In the genomic region with DNA sequence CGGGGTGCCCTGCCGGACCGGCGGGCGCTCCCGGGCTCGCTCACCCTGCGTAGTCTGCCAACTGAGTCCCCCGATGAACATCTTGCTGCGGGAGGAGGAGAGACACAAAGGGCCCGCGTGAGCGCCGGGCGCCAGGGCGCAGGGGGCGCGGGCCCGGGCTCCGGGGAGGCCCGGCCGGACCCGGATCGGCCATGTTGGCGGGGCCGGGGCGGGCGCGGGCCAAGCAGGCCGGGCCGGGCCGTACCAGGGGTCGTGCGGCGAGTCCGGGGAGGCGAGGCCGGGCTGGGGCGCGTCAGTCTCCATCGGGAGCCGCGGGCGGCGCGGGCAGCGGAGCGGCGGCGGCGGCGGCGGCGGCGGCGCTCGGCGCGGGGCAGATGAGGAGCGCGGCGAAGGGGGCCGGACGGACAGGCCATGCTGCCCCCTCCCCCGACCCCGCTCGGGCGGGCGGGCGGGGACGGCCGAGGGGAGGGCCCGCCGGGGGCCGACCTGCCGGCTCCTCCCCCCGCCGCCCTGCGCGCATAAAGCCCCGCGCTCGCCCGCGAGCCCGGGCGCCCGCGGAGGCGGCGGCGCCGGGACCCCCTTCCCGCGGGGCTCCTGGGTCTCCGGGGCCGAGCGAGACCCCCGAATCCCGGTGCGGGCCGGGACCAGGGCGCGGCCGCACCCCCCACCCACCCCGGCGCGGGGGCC, we compare ENCODE assay signal across 9 cellular contexts. TPM values are rescaled to one million over a fixed set of nuclear protein-coding genes. Genes with fewer than 3 reads are reported as not detected.
DNase-seq lines count a peak whose midpoint lies in the region; ATAC-seq, FAIRE-seq and TF ChIP-seq lines count a peak whose summit lies in the region.
"Had no signal": no experiment of that assay in that cellular context is flagged by ENCODE, and none has a peak within 500 bp of the region (broad histone marks: within the 10 kb centered on the region; RNA-seq: fewer than 3 reads in every experiment).

A gene (minus strand): TSS at position 376 of the 687 bp plus-strand sequence. CDS start 73 bp downstream, at position 303.

- no peak within 1 kb of the TSS for H3K9ac ChIP-seq in keratinocyte (ENCODE audit: control insufficient read depth, extremely low read depth, insufficient read depth, low read length)
- H3K9ac ChIP-seq in stomach smooth muscle (ENCODE audit: low read length in 2 of 2): peak within 1 kb of the TSS; percentile 28 to 36

- FAIRE-seq in keratinocyte (lab: Jason Lieb, UNC): no peak

- no peak for ATAC-seq in activated naive CD8-positive, alpha-beta T cell treated with anti-CD3 and anti-CD28 coated beads, Interleukin-2, amount 50 U/mL, for 24 hours
- no peak for ATAC-seq in GM18861 (IDR thresholded peaks at IDR 0.05; ENCODE audit: unreplicated experiment)
- ATAC-seq in HG03469 (IDR thresholded peaks at IDR 0.05; ENCODE audit: unreplicated experiment): no peak

- DNase-seq in NCI-H82 (lab: John Stamatoyannopoulos, UW): peak; percentile 73
- no peak for DNase-seq in NCI-H82 treated with DMSO at 0.1 percent for 48 hours (lab: John Stamatoyannopoulos, UW; ENCODE audit: unreplicated experiment)
- DNase-seq in activated naive CD8-positive, alpha-beta T cell treated with anti-CD3 and anti-CD28 coated beads, Interleukin-2, amount 50 U/mL, for 24 hours: no peak
- no peak for DNase-seq in keratinocyte (ENCODE audit: low read depth, low spot score)
- no peak for DNase-seq in occipital lobe (lab: John Stamatoyannopoulos, UW)

- H3K9me3 ChIP-seq in keratinocyte (ENCODE audit: control insufficient read depth, low read depth, low read length) (no peaks in the 10 kb centered on the region), stomach smooth muscle (ENCODE audit: control insufficient read depth in 2 of 2, low read length in 2 of 2) (no peaks in the 10 kb centered on the region)

- H3K9me3 Mint-ChIP-seq in activated naive CD8-positive, alpha-beta T cell treated with anti-CD3 and anti-CD28 coated beads, Interleukin-2, amount 50 U/mL, for 24 hours: no peaks in the 10 kb centered on the region

- peak within 1 kb of the TSS; percentile 49 for H3K4me2 ChIP-seq in keratinocyte (ENCODE audit: control insufficient read depth, extremely low read depth, insufficient read depth, low read depth, low read length)

- no peaks in the 10 kb centered on the region for H3K36me3 Mint-ChIP-seq in activated naive CD8-positive, alpha-beta T cell treated with anti-CD3 and anti-CD28 coated beads, Interleukin-2, amount 50 U/mL, for 24 hours (ENCODE audit: low read depth)

- H3K4me3 ChIP-seq in keratinocyte (ENCODE audit: control insufficient read depth in 2 of 3, extremely low read depth in 1 of 3, insufficient read depth in 2 of 3, low read depth in 1 of 3, low read length in 3 of 3) (peak within 1 kb of the TSS in 1 of 3 experiments; percentile 2), stomach smooth muscle (ENCODE audit: low read length in 2 of 2) (peak within 1 kb of the TSS; percentile 49 to 70)

- no peaks in the 10 kb centered on the region for H3K79me2 ChIP-seq in keratinocyte (ENCODE audit: control insufficient read depth, insufficient read depth, low read length)

- H3K4me3 Mint-ChIP-seq in activated naive CD8-positive, alpha-beta T cell treated with anti-CD3 and anti-CD28 coated beads, Interleukin-2, amount 50 U/mL, for 24 hours: peak within 1 kb of the TSS; percentile 59

- H3K27me3 ChIP-seq in keratinocyte (ENCODE audit: control insufficient read depth, extremely low read depth, insufficient read depth, low read length) (peaks cover 59% of the 10 kb centered on the region), stomach smooth muscle (ENCODE audit: control insufficient read depth in 1 of 2, insufficient read depth in 2 of 2, low read length in 2 of 2) (peaks cover 22 to 37% of the 10 kb centered on the region in 2 donors)

- H3K27ac ChIP-seq in keratinocyte (ENCODE audit: control insufficient read depth, insufficient read depth, low read length) (no peak within 1 kb of the TSS), stomach smooth muscle (ENCODE audit: low read length) (no peak within 1 kb of the TSS)
- H3K27ac ChIP-seq: C4-2B had no signal

- no peak within 1 kb of the TSS for H2AFZ ChIP-seq in keratinocyte (ENCODE audit: control insufficient read depth, low read length)

- no peaks in the 10 kb centered on the region for H3K9me1 ChIP-seq in keratinocyte (ENCODE audit: control insufficient read depth, extremely low read depth, insufficient read depth, low read length)

- TF ChIP-seq CTCF in keratinocyte (optimal IDR thresholded peaks at IDR 0.05 in 1 of 3, IDR thresholded peaks at IDR 0.05 in 1 of 3, conservative IDR thresholded peaks at IDR 0.05 in 1 of 3; ENCODE audit: extremely low read depth in 1 of 3, insufficient read depth in 2 of 3, low read length in 3 of 3): no peak

- H4K20me1 ChIP-seq in keratinocyte (ENCODE audit: control insufficient read depth, extremely low read depth, insufficient read depth, low read length): no peaks in the 10 kb centered on the region

- dilution Hi-C loops in keratinocyte (cut with MboI; ENCODE audit: extremely low pct_ligation_motif_present, low sequenced_read_pairs): no loop called here

- no peak within 1 kb of the TSS for H3K27ac Mint-ChIP-seq in activated naive CD8-positive, alpha-beta T cell treated with anti-CD3 and anti-CD28 coated beads, Interleukin-2, amount 50 U/mL, for 24 hours

- H3K27me3 Mint-ChIP-seq in activated naive CD8-positive, alpha-beta T cell treated with anti-CD3 and anti-CD28 coated beads, Interleukin-2, amount 50 U/mL, for 24 hours: peaks cover 75% of the 10 kb centered on the region

- H3K36me3 ChIP-seq in keratinocyte (ENCODE audit: control insufficient read depth in 2 of 2, extremely low read depth in 1 of 2, insufficient read depth in 2 of 2, low read length in 2 of 2) (no peaks in the 10 kb centered on the region), stomach smooth muscle (ENCODE audit: control insufficient read depth in 2 of 2, insufficient read depth in 2 of 2, low read length in 2 of 2) (peaks cover 0 to 2% of the 10 kb centered on the region in 2 donors)

- H3K4me1 Mint-ChIP-seq in activated naive CD8-positive, alpha-beta T cell treated with anti-CD3 and anti-CD28 coated beads, Interleukin-2, amount 50 U/mL, for 24 hours: peaks cover 17% of the 10 kb centered on the region

- H3K4me1 ChIP-seq in keratinocyte (ENCODE audit: control insufficient read depth, extremely low read depth, insufficient read depth, low read length) (peaks cover 3% of the 10 kb centered on the region), stomach smooth muscle (ENCODE audit: control insufficient read depth, insufficient read depth, low read length) (peaks cover 21% of the 10 kb centered on the region)

RNA-seq across cellular contexts. Expression of the gene that starts here (rescaled TPM):
- polyA plus RNA-seq in keratinocyte: not detected in 3 replicates
- not detected for polyA plus RNA-seq in keratinocyte (2011; ENCODE audit: low read depth)
- not detected in 2 replicates for polyA plus RNA-seq in keratinocyte (2011; cell fraction: cytosol; rRNA removed)
- not detected in 2 replicates for polyA plus RNA-seq in keratinocyte (2011; cell fraction: nucleus; rRNA removed)
- 0.10 TPM in 1 of 2 replicates, not detected in the other for polyA plus RNA-seq in keratinocyte (2012; ENCODE audit: low replicate concordance)
- not detected in 3 replicates for polyA minus RNA-seq in keratinocyte
- polyA minus RNA-seq in keratinocyte (2011; cell fraction: cytosol; rRNA and poly(A)+ RNA removed): not detected
- not detected in 2 replicates for polyA minus RNA-seq in keratinocyte (2011; cell fraction: nucleus; rRNA and poly(A)+ RNA removed)
- total RNA-seq in occipital lobe: 7.5 TPM
